32 cellular contexts compared by ENCODE assay signal in the genomic region with DNA sequence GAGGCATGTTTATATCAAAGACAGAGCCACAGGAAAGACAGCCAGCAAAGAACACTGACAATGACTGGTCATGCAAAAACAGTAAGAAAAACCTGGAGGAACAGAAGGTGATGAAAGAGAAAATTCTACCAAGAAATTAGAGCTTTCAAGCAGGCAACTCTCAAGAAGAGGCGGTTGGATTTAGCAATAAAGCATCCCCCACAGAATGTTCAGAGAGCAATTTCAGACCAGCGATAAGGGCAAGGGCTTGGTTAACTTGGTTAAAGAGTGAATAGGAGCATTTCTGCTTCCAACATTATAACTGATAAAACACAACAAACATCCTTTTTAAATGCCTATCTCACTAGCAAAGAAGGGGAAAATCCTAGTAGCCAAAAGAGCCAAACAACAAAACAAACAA.
"Had no signal": no experiment of that assay in that cellular context is flagged by ENCODE, and none has a peak within 500 bp of the region (broad histone marks: within the 10 kb centered on the region; RNA-seq: fewer than 3 reads in every experiment).

No MANE protein-coding gene starts in this region.

- H3K4me3 ChIP-seq: adrenal gland, PC-9 had no signal

- H3K27me3 Mint-ChIP-seq: activated CD4-positive, alpha-beta T cell treated with anti-CD3 and anti-CD28 coated beads for 36 hours; activated CD4-positive, alpha-beta T cell treated with anti-CD3 and anti-CD28 coated beads, Interleukin-2, amount 10 ng/mL, durations not matched to agents 7 days and 5 days; activated T-cell treated with anti-CD3 and anti-CD28 coated beads, Interleukin-2, amount 50 U/mL, for 24 hours; brain had no signal

- H3K9me3 ChIP-seq: adrenal gland had no signal

- H3K36me3 Mint-ChIP-seq: activated naive CD4-positive, alpha-beta T cell treated with anti-CD3 and anti-CD28 coated beads, Interleukin-2, amount 50 U/mL, for 72 hours; brain; IgD-negative memory B cell; WTC11 had no signal

- H3K4me1 Mint-ChIP-seq: activated CD4-positive, alpha-beta T cell treated with anti-CD3 and anti-CD28 coated beads for 36 hours; activated CD4-positive, alpha-beta T cell treated with anti-CD3 and anti-CD28 coated beads, Interleukin-2, amount 10 ng/mL, durations not matched to agents 7 days and 5 days; IgD-negative memory B cell had no signal

- H3K27me3 ChIP-seq: adrenal gland had no signal

- DNase-seq: activated CD4-positive, alpha-beta T cell treated with anti-CD3 and anti-CD28 coated beads for 36 hours; activated CD4-positive, alpha-beta T cell treated with anti-CD3 and anti-CD28 coated beads, Interleukin-2, amount 10 ng/mL, durations not matched to agents 7 days and 5 days; activated CD4-positive, alpha-beta T cell treated with anti-CD3 and anti-CD28 coated beads, Interleukin-2, amount 50 U/mL, for 48 hours; activated CD8-positive, alpha-beta T cell treated with anti-CD3 and anti-CD28 coated beads, Interleukin-2, amount 10 ng/mL, durations not matched to agents 7 days and 5 days; activated gamma-delta T cell treated with Interleukin-2 at 50 U/mL for 16 hours; activated naive CD4-positive, alpha-beta T cell treated with anti-CD3 and anti-CD28 coated beads for 36 hours; activated T-cell treated with anti-CD3 and anti-CD28 coated beads, Interleukin-2, amount 50 U/mL, for 24 hours; adrenal gland; anterior cingulate cortex; caudate nucleus; Karpas-422; KBM-7; NCI-H1048; NCI-H1105 treated with DMSO at 0.1 percent for 48 hours; NCI-H1436; NCI-H1694; NCI-H1930; NCI-H2081 treated with DMSO at 0.1 percent for 48 hours; NCI-H345; NCI-H524 treated with DMSO at 0.1 percent for 48 hours; NCI-H748 treated with DMSO at 0.1 percent for 48 hours; NK-92 treated with Interleukin-12 subunit alpha and Interleukin-12 subunit beta, amount 100 ng/mL, for 24 hours; PC-9; Right ventricle myocardium superior had no signal

- H3K9me3 Mint-ChIP-seq: activated CD4-positive, alpha-beta T cell treated with anti-CD3 and anti-CD28 coated beads, Interleukin-2, amount 10 ng/mL, durations not matched to agents 7 days and 5 days; activated naive CD4-positive, alpha-beta T cell treated with anti-CD3 and anti-CD28 coated beads for 36 hours; activated T-cell treated with anti-CD3 and anti-CD28 coated beads, Interleukin-2, amount 50 U/mL, for 24 hours; activated T-helper 1 cell treated with anti-CD3 and anti-CD28 coated beads, Interleukin-12 subunit alpha, Interleukin-12 subunit beta, Interleukin-2, Interleukin-4 antibody, amounts not matched to agents 30 ng/mL and 10 ng/mL and 1 ng/mL, durations not matched to agents 14 hours and 24 hours and 36 hours; brain; T-helper 1 cell treated with Interleukin-12 subunit alpha and Interleukin-12 subunit beta and Interleukin-4 antibody, amounts not matched to agents 30 μg/mL and 1 μg/mL, for 36 hours; T-helper 2 cell treated with Interferon-gamma antibody and Interleukin-4, amounts not matched to agents 5 μg/mL and 100 μg/mL, for 36 hours; WTC11 had no signal

- H3K27ac ChIP-seq: adrenal gland, PC-9 had no signal

- H3K4me3 Mint-ChIP-seq: activated CD4-positive, alpha-beta T cell treated with anti-CD3 and anti-CD28 coated beads for 36 hours; activated CD4-positive, alpha-beta T cell treated with anti-CD3 and anti-CD28 coated beads, Interleukin-2, amount 10 ng/mL, durations not matched to agents 7 days and 5 days; activated CD8-positive, alpha-beta T cell treated with anti-CD3 and anti-CD28 coated beads, Interleukin-2, amount 10 ng/mL, durations not matched to agents 7 days and 5 days; activated naive CD4-positive, alpha-beta T cell treated with anti-CD3 and anti-CD28 coated beads for 36 hours; activated T-cell treated with anti-CD3 and anti-CD28 coated beads, Interleukin-2, amount 50 U/mL, for 24 hours; activated T-helper 1 cell treated with anti-CD3 and anti-CD28 coated beads, Interleukin-12 subunit alpha, Interleukin-12 subunit beta, Interleukin-2, Interleukin-4 antibody, amounts not matched to agents 30 ng/mL and 10 ng/mL and 1 ng/mL, durations not matched to agents 14 hours and 24 hours and 36 hours; brain; IgD-negative memory B cell; T-helper 1 cell treated with Interleukin-12 subunit alpha and Interleukin-12 subunit beta and Interleukin-4 antibody, amounts not matched to agents 30 μg/mL and 1 μg/mL, for 36 hours; T-helper 2 cell treated with Interferon-gamma antibody and Interleukin-4, amounts not matched to agents 5 μg/mL and 100 μg/mL, for 36 hours; WTC11 had no signal

- H3K4me1 ChIP-seq: adrenal gland had no signal

- H3K4me2 ChIP-seq: PC-9 had no signal

- ATAC-seq: activated CD4-positive, alpha-beta T cell treated with anti-CD3 and anti-CD28 coated beads for 36 hours; activated CD4-positive, CD25-positive, alpha-beta regulatory T cell treated with anti-CD3 and anti-CD28 coated beads, Interleukin-2, amount 50 U/mL, for 24 hours; activated CD8-positive, alpha-beta T cell treated with anti-CD3 and anti-CD28 coated beads, Interleukin-2, amount 10 ng/mL, durations not matched to agents 7 days and 5 days; activated naive CD4-positive, alpha-beta T cell treated with anti-CD3 and anti-CD28 coated beads, Interleukin-2, amount 50 U/mL, for 72 hours; WTC11 had no signal

- H3K36me3 ChIP-seq: adrenal gland had no signal

- H2AFZ ChIP-seq: PC-9 had no signal

- H3K27ac Mint-ChIP-seq: activated CD4-positive, alpha-beta T cell treated with anti-CD3 and anti-CD28 coated beads for 36 hours; activated CD4-positive, alpha-beta T cell treated with anti-CD3 and anti-CD28 coated beads, Interleukin-2, amount 10 ng/mL, durations not matched to agents 7 days and 5 days; activated CD8-positive, alpha-beta T cell treated with anti-CD3 and anti-CD28 coated beads, Interleukin-2, amount 10 ng/mL, durations not matched to agents 7 days and 5 days; activated naive CD4-positive, alpha-beta T cell treated with anti-CD3 and anti-CD28 coated beads for 36 hours; activated naive CD4-positive, alpha-beta T cell treated with anti-CD3 and anti-CD28 coated beads, Interleukin-2, amount 50 U/mL, for 72 hours; activated T-cell treated with anti-CD3 and anti-CD28 coated beads, Interleukin-2, amount 50 U/mL, for 24 hours; activated T-helper 1 cell treated with anti-CD3 and anti-CD28 coated beads, Interleukin-12 subunit alpha, Interleukin-12 subunit beta, Interleukin-2, Interleukin-4 antibody, amounts not matched to agents 30 ng/mL and 10 ng/mL and 1 ng/mL, durations not matched to agents 14 hours and 24 hours and 36 hours; brain; IgD-negative memory B cell; T-helper 1 cell treated with Interleukin-12 subunit alpha and Interleukin-12 subunit beta and Interleukin-4 antibody, amounts not matched to agents 30 μg/mL and 1 μg/mL, for 36 hours; T-helper 2 cell treated with Interferon-gamma antibody and Interleukin-4, amounts not matched to agents 5 μg/mL and 100 μg/mL, for 36 hours; WTC11 had no signal
